In genomic region chr20:3041818-3042504, GRCh38 we compare ENCODE assay signal across 10 cellular contexts. TPM values are rescaled to one million over a fixed set of nuclear protein-coding genes. Genes with fewer than 3 reads are reported as not detected.
DNase-seq lines count a peak whose midpoint lies in the region; ATAC-seq and TF ChIP-seq lines count a peak whose summit lies in the region.
"Had no signal": no experiment of that assay in that cellular context is flagged by ENCODE, and none has a peak within 500 bp of the region (broad histone marks: within the 10 kb centered on the region; RNA-seq: fewer than 3 reads in every experiment).

No MANE protein-coding gene starts in this region.

- peaks cover 5% of the 10 kb centered on the region for H3K36me3 Mint-ChIP-seq in stimulated activated naive CD8-positive, alpha-beta T cell treated with anti-CD3 and anti-CD28 coated beads, Interleukin-15, Interleukin-2, amounts not matched to agents 100 ng/mL and 50 ng/mL, for 24 hours (ENCODE audit: low read depth)
- peaks cover 34% of the 10 kb centered on the region for H3K36me3 Mint-ChIP-seq in central memory CD8-positive, alpha-beta T cell (ENCODE audit: insufficient read depth)

- no peak for TF ChIP-seq CTCF in vagina (IDR thresholded peaks at IDR 0.05)

- TF ChIP-seq POLR2A in vagina (IDR thresholded peaks at IDR 0.05) = no peak

- no peak for DNase-seq in stimulated activated naive CD8-positive, alpha-beta T cell treated with anti-CD3 and anti-CD28 coated beads, Interleukin-15, Interleukin-2, amounts not matched to agents 100 U/mL and 50 U/mL, for 24 hours
- DNase-seq in central memory CD8-positive, alpha-beta T cell (ENCODE audit: low spot score in 2 of 2) = no peak
- DNase-seq in lung microvascular endothelial cell (ENCODE audit: low read depth in 2 of 2) = peak; percentile 19
- DNase-seq in vagina (ENCODE audit: extremely low spot score in 2 of 2) = no peak
- no peak for DNase-seq in NCI-H2227 treated with DMSO at 0.1 percent for 48 hours (lab: John Stamatoyannopoulos, UW)
- DNase-seq in NCI-H524 treated with DMSO at 0.1 percent for 48 hours (lab: John Stamatoyannopoulos, UW) = no peak
- DNase-seq in AG08395 (ENCODE audit: low spot score) = no peak
- DNase-seq: effector CD8-positive, alpha-beta T cell had no signal

- peaks cover 13% of the 10 kb centered on the region for H3K4me1 Mint-ChIP-seq in stimulated activated naive CD8-positive, alpha-beta T cell treated with anti-CD3 and anti-CD28 coated beads, Interleukin-15, Interleukin-2, amounts not matched to agents 100 ng/mL and 50 ng/mL, for 24 hours (ENCODE audit: low read depth)
- H3K4me1 Mint-ChIP-seq in central memory CD8-positive, alpha-beta T cell = peaks cover 13% of the 10 kb centered on the region

- H3K27ac Mint-ChIP-seq in stimulated activated naive CD8-positive, alpha-beta T cell treated with anti-CD3 and anti-CD28 coated beads, Interleukin-15, Interleukin-2, amounts not matched to agents 100 ng/mL and 50 ng/mL, for 24 hours = peak overlapping the region; percentile 28
- H3K27ac Mint-ChIP-seq in central memory CD8-positive, alpha-beta T cell (ENCODE audit: low read depth) = peak overlapping the region; percentile 55

- no peaks in the 10 kb centered on the region for H3K27me3 Mint-ChIP-seq in stimulated activated naive CD8-positive, alpha-beta T cell treated with anti-CD3 and anti-CD28 coated beads, Interleukin-15, Interleukin-2, amounts not matched to agents 100 ng/mL and 50 ng/mL, for 24 hours
- no peaks in the 10 kb centered on the region for H3K27me3 Mint-ChIP-seq in central memory CD8-positive, alpha-beta T cell

- no peaks in the 10 kb centered on the region for H3K9me3 Mint-ChIP-seq in stimulated activated naive CD8-positive, alpha-beta T cell treated with anti-CD3 and anti-CD28 coated beads, Interleukin-15, Interleukin-2, amounts not matched to agents 100 ng/mL and 50 ng/mL, for 24 hours
- H3K9me3 Mint-ChIP-seq in central memory CD8-positive, alpha-beta T cell = no peaks in the 10 kb centered on the region

- H3K4me1 ChIP-seq in vagina = peaks cover 25% of the 10 kb centered on the region

- no peak overlapping the region for H3K4me3 ChIP-seq in vagina

- no peaks in the 10 kb centered on the region for H3K27me3 ChIP-seq in vagina

- intact Hi-C loops in vagina (cut with DNase I) = no loop called here

- peak overlapping the region; percentile 68 for H3K27ac ChIP-seq in vagina

- ATAC-seq in stimulated activated naive CD8-positive, alpha-beta T cell treated with anti-CD3 and anti-CD28 coated beads, Interleukin-15, Interleukin-2, amounts not matched to agents 100 U/mL and 50 U/mL, for 24 hours = no peak
- no peak for ATAC-seq in central memory CD8-positive, alpha-beta T cell (replicated peaks; ENCODE audit: extremely low read depth, poor library complexity, severe bottlenecking)

- peaks cover 0 to 30% of the 10 kb centered on the region in 2 donors for H3K36me3 ChIP-seq in vagina

- no peaks in the 10 kb centered on the region for H3K9me3 ChIP-seq in vagina

- H3K4me3 Mint-ChIP-seq in stimulated activated naive CD8-positive, alpha-beta T cell treated with anti-CD3 and anti-CD28 coated beads, Interleukin-15, Interleukin-2, amounts not matched to agents 100 ng/mL and 50 ng/mL, for 24 hours = no peak overlapping the region
- no peak overlapping the region for H3K4me3 Mint-ChIP-seq in central memory CD8-positive, alpha-beta T cell

RNA-seq across cellular contexts. Expression of gene GNRH2, which starts 1.5 kb away (rescaled TPM):
- total RNA-seq in lung microvascular endothelial cell = not detected in 2 replicates
- total RNA-seq in vagina = not detected
- total RNA-seq: sciatic nerve had no signal

RNA-seq across cellular contexts. Expression of gene MRPS26, which starts 3.9 kb away (rescaled TPM):
- 28.8 and 32.1 TPM in 2 replicates for total RNA-seq in lung microvascular endothelial cell
- total RNA-seq in vagina = 52.3 TPM

RNA-seq across cellular contexts. Expression of gene OXT, which starts 29.5 kb away (rescaled TPM):
- total RNA-seq in lung microvascular endothelial cell = not detected in 2 replicates
- total RNA-seq in vagina = not detected
- total RNA-seq: sciatic nerve had no signal

RNA-seq across cellular contexts. Expression of gene AVP, which starts 42.6 kb away (rescaled TPM):
- total RNA-seq in lung microvascular endothelial cell (not detected in 2 replicates), vagina (not detected)
- total RNA-seq: sciatic nerve had no signal

Comparison
In these comparisons a context has a peak if more than half of its experiments do, and no peak if none do; other contexts are left out.
1. DNase-seq: peak in lung microvascular endothelial cell (2 of 2); none in stimulated activated naive CD8-positive, alpha-beta T cell treated with anti-CD3 and anti-CD28 coated beads, Interleukin-15, Interleukin-2, amounts not matched to agents 100 U/mL and 50 U/mL, for 24 hours (single experiment), central memory CD8-positive, alpha-beta T cell (0 of 2), vagina (0 of 2), NCI-H2227 treated with DMSO at 0.1 percent for 48 hours (single experiment), NCI-H524 treated with DMSO at 0.1 percent for 48 hours (single experiment) and AG08395 (single experiment).